In genomic region chr9:125239631-125240597, GRCh38 we compare ENCODE assay signal across 9 cellular contexts. TPM values are rescaled to one million over a fixed set of nuclear protein-coding genes. Genes with fewer than 3 reads are reported as not detected.
DNase-seq lines count a peak whose midpoint lies in the region; ATAC-seq and TF ChIP-seq lines count a peak whose summit lies in the region.
"Had no signal": no experiment of that assay in that cellular context is flagged by ENCODE, and none has a peak within 500 bp of the region (broad histone marks: within the 10 kb centered on the region; RNA-seq: fewer than 3 reads in every experiment).

No MANE protein-coding gene starts in this region.

- no peak for TF ChIP-seq POLR2A in prostate gland (IDR thresholded peaks at IDR 0.05)

- H4K20me1 ChIP-seq in DOHH2 (ENCODE audit: control insufficient read depth, insufficient read depth, low read depth, low read length): peaks cover 20% of the 10 kb centered on the region

- peaks cover 71% of the 10 kb centered on the region for H3K79me2 ChIP-seq in DOHH2 (ENCODE audit: control insufficient read depth, low read length)

- peaks cover 56% of the 10 kb centered on the region for H3F3A ChIP-seq in DOHH2 (ENCODE audit: control insufficient read depth, insufficient read depth)

- H3K4me1 ChIP-seq in DOHH2 (ENCODE audit: control insufficient read depth, low read length) (peaks cover 41% of the 10 kb centered on the region), SJSA1 (replicated peaks) (peaks cover 31% of the 10 kb centered on the region), prostate gland (replicated peaks) (peaks cover 4% of the 10 kb centered on the region)

- H3K9me3 ChIP-seq in DOHH2 (ENCODE audit: control insufficient read depth, insufficient read depth, low read length): no peaks in the 10 kb centered on the region
- H3K9me3 ChIP-seq in SJSA1 (replicated peaks): no peaks in the 10 kb centered on the region
- H3K9me3 ChIP-seq in prostate gland: no peaks in the 10 kb centered on the region

- H3K4me3 ChIP-seq in DOHH2 (ENCODE audit: low read length): peak overlapping the region; percentile 99
- peak overlapping the region; percentile 73 for H3K4me3 ChIP-seq in SJSA1
- peak overlapping the region; percentile 98 for H3K4me3 ChIP-seq in fibroblast of mammary gland (ENCODE audit: control insufficient read depth, low read depth, low read length)
- H3K4me3 ChIP-seq in prostate gland: peak overlapping the region; percentile 85 to 93

- H3K27me3 ChIP-seq in DOHH2 (ENCODE audit: control insufficient read depth, low read length) (no peaks in the 10 kb centered on the region), SJSA1 (replicated peaks) (no peaks in the 10 kb centered on the region), prostate gland (replicated peaks; ENCODE audit: insufficient read depth) (no peaks in the 10 kb centered on the region)

- TF ChIP-seq CTCF in DOHH2 (IDR thresholded peaks at IDR 0.05; ENCODE audit: low read depth, low read length, poor library complexity, severe bottlenecking) (no peak), fibroblast of mammary gland (conservative IDR thresholded peaks at IDR 0.05; ENCODE audit: control insufficient read depth, insufficient read depth, low read depth, low read length) (no peak), prostate gland (IDR thresholded peaks at IDR 0.05) (no peak)

- H3K27ac ChIP-seq in DOHH2 (ENCODE audit: low read depth, low read length): peak overlapping the region; percentile 65
- peak overlapping the region; percentile 78 for H3K27ac ChIP-seq in SJSA1
- peak overlapping the region; percentile 80 to 88 for H3K27ac ChIP-seq in prostate gland

- H3K36me3 ChIP-seq in DOHH2 (ENCODE audit: control insufficient read depth, low read length) (peaks cover 65% of the 10 kb centered on the region), SJSA1 (peaks cover 62% of the 10 kb centered on the region), prostate gland (peaks cover 5 to 25% of the 10 kb centered on the region in 2 donors)

- H3K9me2 ChIP-seq in DOHH2 (replicated peaks; ENCODE audit: control insufficient read depth, low read length): no peaks in the 10 kb centered on the region

- ATAC-seq in HG03469 (IDR thresholded peaks at IDR 0.05; ENCODE audit: unreplicated experiment) (no peak), GM18868 (IDR thresholded peaks at IDR 0.05; ENCODE audit: unreplicated experiment) (no peak)

- intact Hi-C loops in prostate gland (cut with DNase I): loop anchor here (10.0 kb wide), 1 partner anchor 105 kb away; no protein-coding TSS in a partner anchor

- 17% methylated on average over 8 of the region's 8 CpGs for WGBS in prostate gland

- no peak for DNase-seq in SJSA1 (ENCODE audit: low read depth in 1 of 2, low spot score in 2 of 2)
- DNase-seq in fibroblast of mammary gland (ENCODE audit: low read depth): no peak
- no peak for DNase-seq in prostate gland (ENCODE audit: low spot score)
- no peak for DNase-seq in NCI-H146 (lab: John Stamatoyannopoulos, UW)
- no peak for DNase-seq in NCI-H2029 (lab: John Stamatoyannopoulos, UW)
- DNase-seq: T1000 had no signal

- H3K4me2 ChIP-seq in DOHH2 (ENCODE audit: low read length): peak overlapping the region; percentile 83

RNA-seq across cellular contexts. Expression of gene HSPA5, which starts 1.2 kb away (rescaled TPM):
- 49.0 and 50.3 TPM in 2 replicates for total RNA-seq in SJSA1 (2014; rRNA removed; shearing (Covaris generic))
- 100 to 1,000 TPM; 215 to 303 TPM for total RNA-seq in prostate gland

RNA-seq across cellular contexts. Expression of gene GAPVD1, which starts 21.7 kb away (rescaled TPM):
- total RNA-seq in SJSA1 (2014; rRNA removed; shearing (Covaris generic)): 27.8 and 38.4 TPM in 2 replicates
- total RNA-seq in prostate gland: 10 to 100 TPM; 34.4 to 50.1 TPM

RNA-seq across cellular contexts. Expression of gene RABEPK, which starts 39.6 kb away (rescaled TPM):
- 25.1 and 31.0 TPM in 2 replicates for total RNA-seq in SJSA1 (2014; rRNA removed; shearing (Covaris generic))
- total RNA-seq in prostate gland: 10 to 100 TPM; 13.3 to 14.2 TPM

RNA-seq across cellular contexts. Expression of gene PPP6C, which starts 50.3 kb away (rescaled TPM):
- 29.0 and 43.5 TPM in 2 replicates for total RNA-seq in SJSA1 (2014; rRNA removed; shearing (Covaris generic))
- total RNA-seq in prostate gland: 10 to 100 TPM; 28.8 to 34.1 TPM
